ENCODE assay signal across 14 cellular contexts in the genomic region with DNA sequence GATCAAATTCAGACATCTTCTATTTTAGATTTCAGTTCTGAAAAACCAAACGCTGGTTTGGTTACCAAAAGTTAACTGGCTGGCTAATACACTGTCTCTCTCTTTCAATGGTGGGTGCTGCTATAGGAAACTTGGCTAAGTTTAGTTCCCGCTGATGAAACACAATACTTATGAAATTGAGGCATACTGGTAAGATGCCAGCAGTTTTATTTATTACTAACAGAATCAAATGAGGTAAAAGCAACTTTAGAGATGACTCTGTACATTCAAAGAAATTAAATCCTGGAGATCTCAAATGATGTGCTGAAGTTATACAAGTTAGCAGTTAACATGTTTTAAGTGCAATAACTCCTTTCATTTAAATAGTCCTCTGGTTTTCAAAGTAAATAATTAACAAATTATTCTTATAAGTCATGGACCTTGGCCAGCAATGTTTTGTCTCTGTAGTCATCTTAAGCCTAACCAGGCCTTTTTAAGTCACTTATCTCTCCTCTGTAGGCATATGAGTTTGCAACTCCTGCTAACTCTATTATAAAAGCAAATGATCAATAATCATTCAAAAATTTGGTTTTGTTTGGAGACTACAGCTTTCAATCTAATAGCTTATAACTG. TPM values are rescaled to one million over a fixed set of nuclear protein-coding genes. Genes with fewer than 3 reads are reported as not detected.
DNase-seq lines count a peak whose midpoint lies in the region; ATAC-seq and TF ChIP-seq lines count a peak whose summit lies in the region.
"Had no signal": no experiment of that assay in that cellular context is flagged by ENCODE, and none has a peak within 500 bp of the region (broad histone marks: within the 10 kb centered on the region; RNA-seq: fewer than 3 reads in every experiment).

No MANE protein-coding gene starts in this region.

- WGBS in HUES64, result 88% methylated on average over 2 of the region's 2 CpGs
- WGBS in hepatocyte (ENCODE audit: low lambda C conversion rate, missing lambda C conversion rate), result 77% methylated on average over 2 of the region's 2 CpGs

- CTCF ChIA-PET in activated CD4-positive, alpha-beta T cell treated with anti-CD3 and anti-CD28 coated beads for 36 hours (lab: Charles Lee), result no interaction called here

- peak; percentile 10 for DNase-seq in Caki2 (ENCODE audit: low read depth)
- DNase-seq in hepatocyte (ENCODE audit: low spot score), result peak; percentile 28
- no peak for DNase-seq in NCI-H2107 treated with DMSO at 0.1 percent for 48 hours (lab: John Stamatoyannopoulos, UW; ENCODE audit: unreplicated experiment)
- DNase-seq in NCI-H748 treated with DMSO at 0.1 percent for 48 hours (lab: John Stamatoyannopoulos, UW), result no peak
- DNase-seq in activated CD4-positive, alpha-beta T cell treated with anti-CD3 and anti-CD28 coated beads for 36 hours, result no peak
- DNase-seq: activated CD4-positive, alpha-beta memory T cell treated with anti-CD3 and anti-CD28 coated beads for 36 hours; dorsolateral prefrontal cortex; foreskin melanocyte; stimulated activated CD4-positive, alpha-beta T cell treated with anti-CD3 and anti-CD28 coated beads, Interleukin-2, amount 100 ng/mL, for 48 hours; stimulated activated naive B cell treated with anti-CD40 and anti-IgM and Interleukin-4, amounts not matched to agents 10 μg/mL and 1 μg/mL and 100 μg/mL, for 72 hours had no signal

- H3K4me1 Mint-ChIP-seq in activated CD4-positive, alpha-beta T cell treated with anti-CD3 and anti-CD28 coated beads for 36 hours, result peaks cover 5% of the 10 kb centered on the region

- no peaks in the 10 kb centered on the region for H3K9me3 ChIP-seq in HUES64 (ENCODE audit: insufficient read depth, low read depth, low read length)
- no peaks in the 10 kb centered on the region for H3K9me3 ChIP-seq in hepatocyte (ENCODE audit: low read depth)
- H3K9me3 ChIP-seq: prostate gland had no signal

- in situ Hi-C loops in Caki2 (cut with HindIII; ENCODE audit: low pct_unique_long_range_greater_than_20kb, low sequenced_read_pairs), result no loop called here

- H3K36me3 ChIP-seq in HUES64 (ENCODE audit: insufficient read depth, low read length) (no peaks in the 10 kb centered on the region), hepatocyte (replicated peaks; ENCODE audit: insufficient read depth, low read depth) (no peaks in the 10 kb centered on the region)
- H3K36me3 ChIP-seq: prostate gland had no signal

- H3K4me1 ChIP-seq in HUES64 (ENCODE audit: insufficient read depth, low read length), result peaks cover 53% of the 10 kb centered on the region
- H3K4me1 ChIP-seq in hepatocyte (ENCODE audit: insufficient read depth), result peaks cover 16% of the 10 kb centered on the region
- H3K4me1 ChIP-seq: prostate gland had no signal

- H4K20me1 ChIP-seq in hepatocyte (ENCODE audit: insufficient read depth, poor library complexity, severe bottlenecking), result no peaks in the 10 kb centered on the region

- no peaks in the 10 kb centered on the region for H3K9me3 Mint-ChIP-seq in activated CD4-positive, alpha-beta T cell treated with anti-CD3 and anti-CD28 coated beads for 36 hours (ENCODE audit: low read depth)
- H3K9me3 Mint-ChIP-seq: activated CD4-positive, alpha-beta memory T cell treated with anti-CD3 and anti-CD28 coated beads for 36 hours; stimulated activated naive B cell treated with anti-CD40 and anti-IgM and Interleukin-4, amounts not matched to agents 10 μg/mL and 1 μg/mL and 100 μg/mL, for 72 hours had no signal

- POLR2A ChIA-PET in activated CD4-positive, alpha-beta T cell treated with anti-CD3 and anti-CD28 coated beads for 36 hours (lab: Charles Lee), result no interaction called here

- peak overlapping the region; percentile 16 for H3K4me2 ChIP-seq in hepatocyte

- no peaks in the 10 kb centered on the region for H3K27me3 ChIP-seq in HUES64 (ENCODE audit: insufficient read depth, low read length)
- no peaks in the 10 kb centered on the region for H3K27me3 ChIP-seq in hepatocyte
- H3K27me3 ChIP-seq: dorsolateral prefrontal cortex had no signal

- intact Hi-C loops in activated CD4-positive, alpha-beta T cell treated with anti-CD3 and anti-CD28 coated beads for 36 hours (cut with DNase I, micrococcal nuclease), result no loop called here

- H3K27ac Mint-ChIP-seq in activated CD4-positive, alpha-beta T cell treated with anti-CD3 and anti-CD28 coated beads for 36 hours, result no peak overlapping the region
- H3K27ac Mint-ChIP-seq: activated CD4-positive, alpha-beta memory T cell treated with anti-CD3 and anti-CD28 coated beads for 36 hours had no signal

- H3K27me3 Mint-ChIP-seq in activated CD4-positive, alpha-beta T cell treated with anti-CD3 and anti-CD28 coated beads for 36 hours, result no peaks in the 10 kb centered on the region
- H3K27me3 Mint-ChIP-seq: activated CD4-positive, alpha-beta memory T cell treated with anti-CD3 and anti-CD28 coated beads for 36 hours; stimulated activated naive B cell treated with anti-CD40 and anti-IgM and Interleukin-4, amounts not matched to agents 10 μg/mL and 1 μg/mL and 100 μg/mL, for 72 hours had no signal

- H3K79me2 ChIP-seq in hepatocyte, result peaks cover 78% of the 10 kb centered on the region

- H2AFZ ChIP-seq in hepatocyte, result no peak overlapping the region

- TF ChIP-seq CTCF in hepatocyte (IDR thresholded peaks at IDR 0.05; ENCODE audit: poor library complexity), result no peak

- ATAC-seq in GM21529 (IDR thresholded peaks at IDR 0.05; ENCODE audit: unreplicated experiment) (peak; percentile 47), GM18505 (IDR thresholded peaks at IDR 0.05; ENCODE audit: unreplicated experiment) (no peak)
- no peak for ATAC-seq in activated CD4-positive, alpha-beta T cell treated with anti-CD3 and anti-CD28 coated beads for 36 hours
- ATAC-seq: stimulated activated naive B cell treated with anti-CD40 and anti-IgM and Interleukin-4, amounts not matched to agents 10 μg/mL and 1 μg/mL and 100 μg/mL, for 72 hours had no signal

- H3K27ac ChIP-seq in HUES64 (ENCODE audit: low read depth, low read length), result peak overlapping the region; percentile 22; the same call in 1 of the 2 replicates
- peak overlapping the region; percentile 2 for H3K27ac ChIP-seq in hepatocyte
- H3K27ac ChIP-seq: prostate gland had no signal

- no peaks in the 10 kb centered on the region for H3K9me2 ChIP-seq in hepatocyte (replicated peaks; ENCODE audit: insufficient read depth)

- TF ChIP-seq POLR2A in GM18505 (IDR thresholded peaks at IDR 0.05; ENCODE audit: borderline replicate concordance, extremely low read depth, insufficient read depth, insufficient read length), result no peak

- H3K36me3 Mint-ChIP-seq in activated CD4-positive, alpha-beta T cell treated with anti-CD3 and anti-CD28 coated beads for 36 hours (ENCODE audit: low read depth), result no peaks in the 10 kb centered on the region
- H3K36me3 Mint-ChIP-seq: activated CD4-positive, alpha-beta memory T cell treated with anti-CD3 and anti-CD28 coated beads for 36 hours; stimulated activated naive B cell treated with anti-CD40 and anti-IgM and Interleukin-4, amounts not matched to agents 10 μg/mL and 1 μg/mL and 100 μg/mL, for 72 hours had no signal

- H3K4me3 ChIP-seq in HUES64 (ENCODE audit: low read length) (no peak overlapping the region), hepatocyte (no peak overlapping the region)
- H3K4me3 ChIP-seq: dorsolateral prefrontal cortex, prostate gland had no signal

- no peak overlapping the region for H3K4me3 Mint-ChIP-seq in activated CD4-positive, alpha-beta T cell treated with anti-CD3 and anti-CD28 coated beads for 36 hours
- H3K4me3 Mint-ChIP-seq: activated CD4-positive, alpha-beta memory T cell treated with anti-CD3 and anti-CD28 coated beads for 36 hours; stimulated activated naive B cell treated with anti-CD40 and anti-IgM and Interleukin-4, amounts not matched to agents 10 μg/mL and 1 μg/mL and 100 μg/mL, for 72 hours had no signal

- H3K9ac ChIP-seq in HUES64 (ENCODE audit: low read depth, low read length), result no peak overlapping the region

RNA-seq across cellular contexts. Expression of gene PAK1, which starts 54.8 kb away (rescaled TPM):
- 28.8 and 36.4 TPM in 2 replicates for total RNA-seq in Caki2 (2014; rRNA removed; shearing (Covaris generic); ENCODE audit: low replicate concordance)
- polyA plus RNA-seq in HUES64 (2013, experiment 1 of 2), result 102 TPM
- 111 TPM for polyA plus RNA-seq in HUES64 (2013, experiment 2 of 2)
- total RNA-seq in hepatocyte, result 51.8 and 62.0 TPM in 2 replicates
- polyA plus RNA-seq in hepatocyte, result 30.3 and 31.6 TPM in 2 replicates
- total RNA-seq in activated CD4-positive, alpha-beta T cell treated with anti-CD3 and anti-CD28 coated beads for 36 hours, result 10 to 100 TPM; 38.2 to 43.9 TPM

Comparison
In these comparisons a context has a peak if more than half of its experiments do, and no peak if none do; other contexts are left out.
1. DNase-seq: peak in Caki2 (single experiment) and hepatocyte (single experiment); none in NCI-H2107 treated with DMSO at 0.1 percent for 48 hours (single experiment), NCI-H748 treated with DMSO at 0.1 percent for 48 hours (single experiment) and activated CD4-positive, alpha-beta T cell treated with anti-CD3 and anti-CD28 coated beads for 36 hours (single experiment).